8 cellular contexts compared by ENCODE assay signal in the genomic region with DNA sequence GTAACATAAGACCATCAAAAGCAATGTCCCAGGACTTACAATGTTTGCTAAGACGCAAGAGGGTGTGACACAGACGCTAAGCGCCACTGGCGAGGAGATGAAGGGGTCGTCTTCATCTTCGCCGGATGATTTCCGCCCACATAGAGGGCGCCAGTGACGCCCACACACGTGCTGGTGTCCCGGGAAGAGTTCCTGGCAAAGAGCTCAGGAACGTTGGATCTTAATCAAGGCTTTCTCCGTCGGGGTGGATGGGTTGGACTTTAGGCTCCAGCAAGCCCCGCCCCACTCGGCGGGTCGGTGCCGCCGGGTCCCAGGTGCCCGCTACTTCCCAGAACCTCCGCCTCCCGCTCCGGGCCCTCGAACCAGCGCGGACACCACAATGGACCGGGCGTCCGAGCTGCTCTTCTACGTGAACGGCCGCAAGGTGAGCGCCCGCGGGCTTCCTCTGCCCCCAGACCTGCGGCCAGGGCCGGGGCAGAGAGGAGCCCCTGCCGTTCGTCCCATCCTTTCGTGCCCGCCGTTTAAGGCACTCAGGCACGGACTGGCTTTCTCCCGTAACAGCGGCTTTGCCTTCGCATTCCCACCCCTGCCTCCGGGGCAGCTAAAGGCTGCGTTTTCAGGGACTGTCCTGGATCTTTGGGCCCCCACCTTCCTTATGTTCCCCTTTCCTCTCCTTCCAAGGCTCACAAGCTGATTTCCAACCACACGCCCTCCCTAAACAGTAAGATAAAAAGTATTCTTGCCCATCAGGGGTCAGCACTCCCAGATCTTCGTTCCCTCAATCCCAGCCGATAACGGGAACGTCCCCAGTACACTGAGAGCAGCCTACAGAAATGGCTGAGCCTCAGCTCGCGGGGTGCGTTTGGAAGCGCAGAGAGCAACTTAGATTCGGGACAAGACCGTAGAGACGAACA. TPM values are rescaled to one million over a fixed set of nuclear protein-coding genes. Genes with fewer than 3 reads are reported as not detected.
DNase-seq lines count a peak whose midpoint lies in the region; ATAC-seq and TF ChIP-seq lines count a peak whose summit lies in the region.

Gene AOX1, plus strand, starts transcription at position 285 of the 914 bp plus-strand sequence. Its CDS starts 95 bp downstream, at position 380.

- peak within 1 kb of the TSS; percentile 86 for H3K4me3 Mint-ChIP-seq in activated naive CD4-positive, alpha-beta T cell treated with anti-CD3 and anti-CD28 coated beads, Interleukin-2, amount 50 U/mL, for 24 hours

- peak; percentile 85 for ATAC-seq in Right ventricle myocardium superior (ENCODE audit: poor library complexity)
- ATAC-seq in omental fat pad (ENCODE audit: low FRiP score) = peak; percentile 74
- no peak for ATAC-seq in GM21390 (IDR thresholded peaks at IDR 0.05; ENCODE audit: unreplicated experiment)
- no peak for ATAC-seq in GM21526 (IDR thresholded peaks at IDR 0.05; ENCODE audit: low FRiP score, unreplicated experiment)
- no peak for ATAC-seq in HG03095 (IDR thresholded peaks at IDR 0.05; ENCODE audit: unreplicated experiment)

- peak; percentile 46 for DNase-seq in Daoy (ENCODE audit: low read depth)
- no peak for DNase-seq in LHCN-M2 (ENCODE audit: low read depth)
- DNase-seq in Right ventricle myocardium superior = peak; percentile 83
- peak; percentile 32 for DNase-seq in omental fat pad (ENCODE audit: low spot score)

- TF ChIP-seq CTCF in omental fat pad (IDR thresholded peaks at IDR 0.05) = no peak

- H3K36me3 Mint-ChIP-seq in activated naive CD4-positive, alpha-beta T cell treated with anti-CD3 and anti-CD28 coated beads, Interleukin-2, amount 50 U/mL, for 24 hours = peaks cover 2% of the 10 kb centered on the region

- no peaks in the 10 kb centered on the region for H3K9me3 Mint-ChIP-seq in activated naive CD4-positive, alpha-beta T cell treated with anti-CD3 and anti-CD28 coated beads, Interleukin-2, amount 50 U/mL, for 24 hours

- peak within 1 kb of the TSS; percentile 76 for H3K27ac Mint-ChIP-seq in activated naive CD4-positive, alpha-beta T cell treated with anti-CD3 and anti-CD28 coated beads, Interleukin-2, amount 50 U/mL, for 24 hours

- H3K4me1 Mint-ChIP-seq in activated naive CD4-positive, alpha-beta T cell treated with anti-CD3 and anti-CD28 coated beads, Interleukin-2, amount 50 U/mL, for 24 hours = peaks cover 12% of the 10 kb centered on the region

- H3K27me3 Mint-ChIP-seq in activated naive CD4-positive, alpha-beta T cell treated with anti-CD3 and anti-CD28 coated beads, Interleukin-2, amount 50 U/mL, for 24 hours = peaks cover 9% of the 10 kb centered on the region

- intact Hi-C loops in Right ventricle myocardium superior (cut with DNase I) = no loop called here

RNA-seq across cellular contexts. Expression of gene AOX1, which starts in this region (rescaled TPM):
- 2.3 and 11.7 TPM in 2 replicates for total RNA-seq in Daoy (2014; rRNA removed; shearing (Covaris generic))
- total RNA-seq in LHCN-M2 (2014; rRNA removed) = 41.5 and 43.0 TPM in 2 replicates
- 47.3 TPM for polyA plus RNA-seq in LHCN-M2 (2012)
- total RNA-seq in Right ventricle myocardium superior = 4.1 TPM
- 100 to 1,000 TPM; 241 to 629 (median 321) TPM for total RNA-seq in omental fat pad

Comparison
In these comparisons a context has a peak if more than half of its experiments do, and no peak if none do; other contexts are left out.
1. ATAC-seq: peak in Right ventricle myocardium superior (single experiment) and omental fat pad (single experiment); none in GM21390 (single experiment), GM21526 (single experiment) and HG03095 (single experiment).